Comparison of ENCODE assay signal across 1 cellular context in the genomic region with DNA sequence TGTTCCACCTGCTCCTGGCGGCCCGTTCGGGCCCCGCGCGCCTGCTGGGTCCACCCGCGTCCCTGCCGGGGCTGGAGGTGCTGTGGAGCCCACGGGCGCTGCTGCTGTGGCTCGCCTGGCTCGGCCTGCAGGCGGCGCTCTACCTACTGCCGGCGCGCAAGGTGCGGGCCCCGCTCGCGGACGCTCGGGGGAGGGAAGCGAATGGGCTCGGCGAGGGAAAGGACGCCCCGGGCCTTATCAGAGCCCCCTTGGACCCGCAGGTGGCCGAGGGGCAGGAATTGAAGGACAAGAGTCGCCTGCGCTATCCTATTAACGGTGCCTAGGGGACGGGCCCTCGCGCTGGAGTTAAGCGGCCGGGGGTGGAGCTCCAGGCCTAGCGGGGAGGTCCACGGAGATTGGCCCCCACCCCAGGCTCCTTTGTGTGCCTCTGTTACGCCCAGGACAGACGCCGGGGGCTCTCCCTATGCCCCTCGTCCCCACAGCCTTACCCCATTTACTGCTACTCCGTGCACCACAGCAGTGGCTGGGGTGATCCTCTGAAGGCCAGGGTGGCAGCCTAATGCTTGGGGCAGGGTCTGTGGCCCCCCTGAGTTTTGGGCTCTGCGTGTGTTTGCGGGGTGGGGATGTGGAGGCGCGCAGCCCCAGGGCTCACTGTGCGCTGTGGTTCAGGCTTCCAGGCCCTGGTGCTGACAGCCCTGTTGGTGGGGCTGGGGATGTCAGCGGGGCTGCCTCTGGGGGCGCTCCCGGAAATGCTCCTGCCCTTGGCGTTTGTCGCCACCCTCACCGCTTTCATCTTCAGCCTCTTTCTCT.
TF ChIP-seq lines count a peak whose summit lies in the region.

No MANE protein-coding gene starts in this region.

TF ChIP-seq in K562, 482 proteins besides CTCF, POLR2A, EP300 and RAD21 (continued from another document and continues in another):
- TF ChIP-seq PTBP1 (IDR thresholded peaks at IDR 0.05; ENCODE audit: low read depth, low read length): no peak
- TF ChIP-seq TRIM28 (IDR thresholded peaks at IDR 0.05): no peak
- peak; percentile 97 for TF ChIP-seq MTA3 (IDR thresholded peaks at IDR 0.05; ENCODE audit: borderline replicate concordance)
- TF ChIP-seq ZFPM2 (CRISPR knock-in tag; IDR thresholded peaks at IDR 0.05): no peak
- TF ChIP-seq PCBP1 (IDR thresholded peaks at IDR 0.05; ENCODE audit: low read depth, low read length, poor library complexity, severe bottlenecking): peak; percentile 66
- no peak for TF ChIP-seq POLR3A (IDR thresholded peaks at IDR 0.05; ENCODE audit: borderline replicate concordance, extremely low read depth, insufficient read depth, insufficient read length)
- no peak for TF ChIP-seq SLC30A9 (CRISPR knock-in tag; IDR thresholded peaks at IDR 0.05)
- TF ChIP-seq ZBTB1 (CRISPR knock-in tag; IDR thresholded peaks at IDR 0.05; ENCODE audit: borderline replicate concordance, low read depth): peak; percentile 68
- no peak for TF ChIP-seq ZNF436 (CRISPR knock-in tag; IDR thresholded peaks at IDR 0.05)
- TF ChIP-seq, protein P1, sequence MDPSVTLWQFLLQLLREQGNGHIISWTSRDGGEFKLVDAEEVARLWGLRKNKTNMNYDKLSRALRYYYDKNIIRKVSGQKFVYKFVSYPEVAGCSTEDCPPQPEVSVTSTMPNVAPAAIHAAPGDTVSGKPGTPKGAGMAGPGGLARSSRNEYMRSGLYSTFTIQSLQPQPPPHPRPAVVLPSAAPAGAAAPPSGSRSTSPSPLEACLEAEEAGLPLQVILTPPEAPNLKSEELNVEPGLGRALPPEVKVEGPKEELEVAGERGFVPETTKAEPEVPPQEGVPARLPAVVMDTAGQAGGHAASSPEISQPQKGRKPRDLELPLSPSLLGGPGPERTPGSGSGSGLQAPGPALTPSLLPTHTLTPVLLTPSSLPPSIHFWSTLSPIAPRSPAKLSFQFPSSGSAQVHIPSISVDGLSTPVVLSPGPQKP (CRISPR knock-in tag; IDR thresholded peaks at IDR 0.05): no peak
- no peak for TF ChIP-seq DPF2 (IDR thresholded peaks at IDR 0.05)
- no peak for TF ChIP-seq HMG20A (CRISPR knock-in tag; conservative IDR thresholded peaks at IDR 0.05)
- TF ChIP-seq GABPB1 (CRISPR knock-in tag; IDR thresholded peaks at IDR 0.05): peak; percentile 69
- TF ChIP-seq SMARCA4 (IDR thresholded peaks at IDR 0.05): no peak
- TF ChIP-seq, protein P2, sequence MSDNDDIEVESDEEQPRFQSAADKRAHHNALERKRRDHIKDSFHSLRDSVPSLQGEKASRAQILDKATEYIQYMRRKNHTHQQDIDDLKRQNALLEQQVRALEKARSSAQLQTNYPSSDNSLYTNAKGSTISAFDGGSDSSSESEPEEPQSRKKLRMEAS (CRISPR knock-in tag; IDR thresholded peaks at IDR 0.05): peak; percentile 51
- TF ChIP-seq, protein P3, sequence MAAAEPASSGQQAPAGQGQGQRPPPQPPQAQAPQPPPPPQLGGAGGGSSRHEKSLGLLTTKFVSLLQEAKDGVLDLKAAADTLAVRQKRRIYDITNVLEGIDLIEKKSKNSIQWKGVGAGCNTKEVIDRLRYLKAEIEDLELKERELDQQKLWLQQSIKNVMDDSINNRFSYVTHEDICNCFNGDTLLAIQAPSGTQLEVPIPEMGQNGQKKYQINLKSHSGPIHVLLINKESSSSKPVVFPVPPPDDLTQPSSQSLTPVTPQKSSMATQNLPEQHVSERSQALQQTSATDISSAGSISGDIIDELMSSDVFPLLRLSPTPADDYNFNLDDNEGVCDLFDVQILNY (CRISPR knock-in tag; IDR thresholded peaks at IDR 0.05): no peak
- TF ChIP-seq FOXJ3 (CRISPR knock-in tag; IDR thresholded peaks at IDR 0.05): no peak
- TF ChIP-seq NFATC3 (IDR thresholded peaks at IDR 0.05): no peak
- TF ChIP-seq SMARCA5 (IDR thresholded peaks at IDR 0.05): no peak
- no peak for TF ChIP-seq EGR1 (conservative IDR thresholded peaks at IDR 0.05)
- TF ChIP-seq, protein P4, sequence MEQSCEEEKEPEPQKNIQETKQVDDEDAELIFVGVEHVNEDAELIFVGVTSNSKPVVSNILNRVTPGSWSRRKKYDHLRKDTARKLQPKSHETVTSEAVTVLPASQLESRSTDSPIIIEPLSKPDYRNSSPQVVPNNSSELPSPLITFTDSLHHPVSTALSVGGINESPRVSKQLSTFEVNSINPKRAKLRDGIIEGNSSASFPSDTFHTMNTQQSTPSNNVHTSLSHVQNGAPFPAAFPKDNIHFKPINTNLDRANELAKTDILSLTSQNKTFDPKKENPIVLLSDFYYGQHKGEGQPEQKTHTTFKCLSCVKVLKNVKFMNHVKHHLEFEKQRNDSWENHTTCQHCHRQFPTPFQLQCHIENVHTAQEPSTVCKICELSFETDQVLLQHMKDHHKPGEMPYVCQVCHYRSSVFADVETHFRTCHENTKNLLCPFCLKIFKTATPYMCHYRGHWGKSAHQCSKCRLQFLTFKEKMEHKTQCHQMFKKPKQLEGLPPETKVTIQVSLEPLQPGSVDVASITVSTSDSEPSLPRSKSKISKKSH (CRISPR knock-in tag; IDR thresholded peaks at IDR 0.05): no peak
- no peak for TF ChIP-seq XRCC3 (IDR thresholded peaks at IDR 0.05)
- peak; percentile 6 for TF ChIP-seq ZFP36 (IDR thresholded peaks at IDR 0.05; ENCODE audit: low read depth, low read length, partially characterized antibody)
- TF ChIP-seq MXI1 (IDR thresholded peaks at IDR 0.05; ENCODE audit: low read depth, low read length): no peak
- no peak for TF ChIP-seq ETV1 (tag; conservative IDR thresholded peaks at IDR 0.05; ENCODE audit: low read depth)
- TF ChIP-seq POLR2H (tag; IDR thresholded peaks at IDR 0.05; ENCODE audit: low read depth): no peak
- TF ChIP-seq, protein P5, sequence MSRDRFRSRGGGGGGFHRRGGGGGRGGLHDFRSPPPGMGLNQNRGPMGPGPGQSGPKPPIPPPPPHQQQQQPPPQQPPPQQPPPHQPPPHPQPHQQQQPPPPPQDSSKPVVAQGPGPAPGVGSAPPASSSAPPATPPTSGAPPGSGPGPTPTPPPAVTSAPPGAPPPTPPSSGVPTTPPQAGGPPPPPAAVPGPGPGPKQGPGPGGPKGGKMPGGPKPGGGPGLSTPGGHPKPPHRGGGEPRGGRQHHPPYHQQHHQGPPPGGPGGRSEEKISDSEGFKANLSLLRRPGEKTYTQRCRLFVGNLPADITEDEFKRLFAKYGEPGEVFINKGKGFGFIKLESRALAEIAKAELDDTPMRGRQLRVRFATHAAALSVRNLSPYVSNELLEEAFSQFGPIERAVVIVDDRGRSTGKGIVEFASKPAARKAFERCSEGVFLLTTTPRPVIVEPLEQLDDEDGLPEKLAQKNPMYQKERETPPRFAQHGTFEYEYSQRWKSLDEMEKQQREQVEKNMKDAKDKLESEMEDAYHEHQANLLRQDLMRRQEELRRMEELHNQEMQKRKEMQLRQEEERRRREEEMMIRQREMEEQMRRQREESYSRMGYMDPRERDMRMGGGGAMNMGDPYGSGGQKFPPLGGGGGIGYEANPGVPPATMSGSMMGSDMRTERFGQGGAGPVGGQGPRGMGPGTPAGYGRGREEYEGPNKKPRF (IDR thresholded peaks at IDR 0.05; ENCODE audit: low read depth, low read length): no peak
- no peak for TF ChIP-seq SAP30 (IDR thresholded peaks at IDR 0.05; ENCODE audit: borderline replicate concordance, insufficient read depth, low read depth, low read length, poor library complexity, severe bottlenecking)
- TF ChIP-seq, protein P6, sequence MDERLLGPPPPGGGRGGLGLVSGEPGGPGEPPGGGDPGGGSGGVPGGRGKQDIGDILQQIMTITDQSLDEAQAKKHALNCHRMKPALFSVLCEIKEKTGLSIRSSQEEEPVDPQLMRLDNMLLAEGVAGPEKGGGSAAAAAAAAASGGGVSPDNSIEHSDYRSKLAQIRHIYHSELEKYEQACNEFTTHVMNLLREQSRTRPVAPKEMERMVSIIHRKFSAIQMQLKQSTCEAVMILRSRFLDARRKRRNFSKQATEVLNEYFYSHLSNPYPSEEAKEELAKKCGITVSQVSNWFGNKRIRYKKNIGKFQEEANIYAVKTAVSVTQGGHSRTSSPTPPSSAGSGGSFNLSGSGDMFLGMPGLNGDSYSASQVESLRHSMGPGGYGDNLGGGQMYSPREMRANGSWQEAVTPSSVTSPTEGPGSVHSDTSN (CRISPR knock-in tag; IDR thresholded peaks at IDR 0.05; ENCODE audit: low read depth): no peak
- TF ChIP-seq, protein P6 (tag; conservative IDR thresholded peaks at IDR 0.05; ENCODE audit: low read depth): no peak
- TF ChIP-seq, protein P7, sequence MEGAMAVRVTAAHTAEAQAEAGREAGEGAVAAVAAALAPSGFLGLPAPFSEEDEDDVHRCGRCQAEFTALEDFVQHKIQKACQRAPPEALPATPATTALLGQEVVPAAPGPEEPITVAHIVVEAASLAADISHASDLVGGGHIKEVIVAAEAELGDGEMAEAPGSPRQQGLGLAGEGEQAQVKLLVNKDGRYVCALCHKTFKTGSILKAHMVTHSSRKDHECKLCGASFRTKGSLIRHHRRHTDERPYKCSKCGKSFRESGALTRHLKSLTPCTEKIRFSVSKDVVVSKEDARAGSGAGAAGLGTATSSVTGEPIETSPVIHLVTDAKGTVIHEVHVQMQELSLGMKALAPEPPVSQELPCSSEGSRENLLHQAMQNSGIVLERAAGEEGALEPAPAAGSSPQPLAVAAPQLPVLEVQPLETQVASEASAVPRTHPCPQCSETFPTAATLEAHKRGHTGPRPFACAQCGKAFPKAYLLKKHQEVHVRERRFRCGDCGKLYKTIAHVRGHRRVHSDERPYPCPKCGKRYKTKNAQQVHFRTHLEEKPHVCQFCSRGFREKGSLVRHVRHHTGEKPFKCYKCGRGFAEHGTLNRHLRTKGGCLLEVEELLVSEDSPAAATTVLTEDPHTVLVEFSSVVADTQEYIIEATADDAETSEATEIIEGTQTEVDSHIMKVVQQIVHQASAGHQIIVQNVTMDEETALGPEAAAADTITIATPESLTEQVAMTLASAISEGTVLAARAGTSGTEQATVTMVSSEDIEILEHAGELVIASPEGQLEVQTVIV (CRISPR knock-in tag; IDR thresholded peaks at IDR 0.05; ENCODE audit: borderline replicate concordance): no peak
- TF ChIP-seq SIX5 (IDR thresholded peaks at IDR 0.05; ENCODE audit: borderline replicate concordance in 1 of 2, insufficient read depth in 1 of 2, low read depth in 1 of 2, low read length in 2 of 2): no peak
- no peak for TF ChIP-seq FOXM1 (IDR thresholded peaks at IDR 0.05; ENCODE audit: low read depth)
- peak; percentile 85; the same call in 1 of the 2 replicates for TF ChIP-seq FOXM1 (CRISPR knock-in tag; IDR thresholded peaks at IDR 0.05; ENCODE audit: low read depth)
- TF ChIP-seq, protein P8, sequence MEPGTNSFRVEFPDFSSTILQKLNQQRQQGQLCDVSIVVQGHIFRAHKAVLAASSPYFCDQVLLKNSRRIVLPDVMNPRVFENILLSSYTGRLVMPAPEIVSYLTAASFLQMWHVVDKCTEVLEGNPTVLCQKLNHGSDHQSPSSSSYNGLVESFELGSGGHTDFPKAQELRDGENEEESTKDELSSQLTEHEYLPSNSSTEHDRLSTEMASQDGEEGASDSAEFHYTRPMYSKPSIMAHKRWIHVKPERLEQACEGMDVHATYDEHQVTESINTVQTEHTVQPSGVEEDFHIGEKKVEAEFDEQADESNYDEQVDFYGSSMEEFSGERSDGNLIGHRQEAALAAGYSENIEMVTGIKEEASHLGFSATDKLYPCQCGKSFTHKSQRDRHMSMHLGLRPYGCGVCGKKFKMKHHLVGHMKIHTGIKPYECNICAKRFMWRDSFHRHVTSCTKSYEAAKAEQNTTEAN (CRISPR knock-in tag; IDR thresholded peaks at IDR 0.05): no peak
- TF ChIP-seq C11orf30 (IDR thresholded peaks at IDR 0.05; ENCODE audit: low read depth): no peak
- no peak for TF ChIP-seq ZNF324 (CRISPR knock-in tag; IDR thresholded peaks at IDR 0.05)
- TF ChIP-seq, protein P9, sequence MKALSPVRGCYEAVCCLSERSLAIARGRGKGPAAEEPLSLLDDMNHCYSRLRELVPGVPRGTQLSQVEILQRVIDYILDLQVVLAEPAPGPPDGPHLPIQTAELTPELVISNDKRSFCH (CRISPR knock-in tag; IDR thresholded peaks at IDR 0.05): no peak
- TF ChIP-seq, protein P9 (tag; IDR thresholded peaks at IDR 0.05): no peak; the same call in 1 of the 2 replicates
- TF ChIP-seq ZNF507 (tag; conservative IDR thresholded peaks at IDR 0.05): no peak
- TF ChIP-seq, protein P10, sequence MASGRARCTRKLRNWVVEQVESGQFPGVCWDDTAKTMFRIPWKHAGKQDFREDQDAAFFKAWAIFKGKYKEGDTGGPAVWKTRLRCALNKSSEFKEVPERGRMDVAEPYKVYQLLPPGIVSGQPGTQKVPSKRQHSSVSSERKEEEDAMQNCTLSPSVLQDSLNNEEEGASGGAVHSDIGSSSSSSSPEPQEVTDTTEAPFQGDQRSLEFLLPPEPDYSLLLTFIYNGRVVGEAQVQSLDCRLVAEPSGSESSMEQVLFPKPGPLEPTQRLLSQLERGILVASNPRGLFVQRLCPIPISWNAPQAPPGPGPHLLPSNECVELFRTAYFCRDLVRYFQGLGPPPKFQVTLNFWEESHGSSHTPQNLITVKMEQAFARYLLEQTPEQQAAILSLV (tag; IDR thresholded peaks at IDR 0.05): no peak
- peak; percentile 17 for TF ChIP-seq MEIS2 (IDR thresholded peaks at IDR 0.05; ENCODE audit: partially characterized antibody)
- TF ChIP-seq ETV5 (CRISPR knock-in tag; IDR thresholded peaks at IDR 0.05; ENCODE audit: low read depth): peak; percentile 64
- TF ChIP-seq ZNF695 (CRISPR knock-in tag; IDR thresholded peaks at IDR 0.05): no peak
- TF ChIP-seq ARNT (IDR thresholded peaks at IDR 0.05): no peak
- peak; percentile 89 for TF ChIP-seq CXXC5 (CRISPR knock-in tag; IDR thresholded peaks at IDR 0.05)
- peak; percentile 45 for TF ChIP-seq NCOR1 (IDR thresholded peaks at IDR 0.05)
- no peak for TF ChIP-seq THRAP3 (IDR thresholded peaks at IDR 0.05; ENCODE audit: borderline replicate concordance)
